ENCODE assay signal across 14 cellular contexts in the genomic region with DNA sequence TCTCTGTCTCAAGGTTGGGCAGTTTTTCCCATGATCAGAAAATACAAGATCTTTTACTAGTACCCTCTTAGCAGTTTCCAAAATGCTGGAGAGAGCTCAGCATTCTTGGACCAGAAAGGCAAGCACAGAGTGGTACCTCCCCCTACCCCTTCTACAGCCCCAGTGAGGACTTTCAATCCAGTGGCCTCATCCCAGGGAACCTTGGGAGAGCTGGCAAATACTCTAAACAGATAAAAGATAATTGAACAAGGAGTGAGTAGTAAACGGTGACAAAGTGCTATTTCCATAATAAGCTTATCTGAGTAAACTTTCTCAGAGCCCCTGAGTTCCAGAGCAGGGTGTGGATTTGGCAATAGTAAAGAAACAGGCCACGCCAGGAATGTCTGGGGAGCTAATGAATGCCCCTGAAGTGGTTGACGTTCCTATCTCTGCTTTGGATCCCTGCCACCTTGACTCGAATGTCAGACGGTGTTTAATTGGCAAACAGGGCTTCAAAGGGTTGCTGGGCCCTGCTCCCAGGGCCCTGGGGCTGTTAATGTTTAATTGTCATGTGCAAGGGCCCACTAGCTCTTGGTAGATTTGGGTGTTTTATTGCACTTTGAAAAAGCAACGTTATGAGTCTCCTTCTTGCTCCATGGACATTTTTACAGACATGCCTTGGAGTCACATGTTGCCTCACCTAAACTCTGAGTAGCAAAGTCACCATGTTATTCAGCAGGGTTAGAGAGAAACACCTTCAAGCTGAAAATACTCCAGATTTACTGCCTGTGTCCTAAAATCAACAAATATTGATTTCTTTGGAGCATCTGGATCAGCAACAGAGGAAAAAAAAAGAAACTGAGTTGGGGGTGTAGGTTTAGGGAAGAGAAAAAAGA.
DNase-seq lines count a peak whose midpoint lies in the region; ATAC-seq and TF ChIP-seq lines count a peak whose summit lies in the region.
"Had no signal": no experiment of that assay in that cellular context is flagged by ENCODE, and none has a peak within 500 bp of the region (broad histone marks: within the 10 kb centered on the region; RNA-seq: fewer than 3 reads in every experiment).

No MANE protein-coding gene starts in this region.

- no peak overlapping the region for H3K4me3 ChIP-seq in RWPE2 (ENCODE audit: severe bottlenecking)
- H3K4me3 ChIP-seq: ascending aorta, K562, thoracic aorta had no signal

- no peaks in the 10 kb centered on the region for H3K9me3 ChIP-seq in RWPE2 (ENCODE audit: severe bottlenecking)
- H3K9me3 ChIP-seq: ascending aorta, thoracic aorta had no signal

- ATAC-seq in RWPE2 (ENCODE audit: low read depth): peak; percentile 45; the same call in 2 of the 3 replicates
- ATAC-seq: K562 had no signal

- peak; percentile 0 for DNase-seq in NCI-H1092 treated with DMSO at 0.1 percent for 48 hours (lab: John Stamatoyannopoulos, UW)
- no peak for DNase-seq in NCI-H1092 (lab: John Stamatoyannopoulos, UW)
- DNase-seq in RWPE2 (ENCODE audit: low spot score): no peak
- DNase-seq in islet precursor cell: peak; percentile 95
- DNase-seq in renal cortical epithelial cell (ENCODE audit: low read depth): peak; percentile 42
- no peak for DNase-seq in T-helper 2 cell
- no peak for DNase-seq in NCI-H1436 (lab: John Stamatoyannopoulos, UW)
- DNase-seq in activated effector memory CD4-positive, alpha-beta T cell treated with anti-CD3 and anti-CD28 coated beads, Interleukin-2, amount 50 U/mL, for 16 hours: no peak
- DNase-seq: kidney; NCI-H2081 treated with DMSO at 0.1 percent for 48 hours; stimulated activated CD4-positive, alpha-beta T cell treated with anti-CD3 and anti-CD28 coated beads, Interleukin-12 subunit alpha, Interleukin-12 subunit beta, amount 100 ng/mL, for 4 hours had no signal

- no peaks in the 10 kb centered on the region for H3K27me3 ChIP-seq in RWPE2 (ENCODE audit: insufficient read depth, poor library complexity, severe bottlenecking)
- H3K27me3 ChIP-seq: ascending aorta had no signal

- no peak for TF ChIP-seq CTCF in RWPE2 (IDR thresholded peaks at IDR 0.05; ENCODE audit: poor library complexity, severe bottlenecking)

- H3K4me1 ChIP-seq in RWPE2 (ENCODE audit: insufficient read depth, poor library complexity, severe bottlenecking): no peaks in the 10 kb centered on the region
- H3K4me1 ChIP-seq: ascending aorta had no signal

- H3K36me3 ChIP-seq in RWPE2 (ENCODE audit: low read depth): no peaks in the 10 kb centered on the region
- H3K36me3 ChIP-seq: ascending aorta, thoracic aorta had no signal

- no peak overlapping the region for H3K27ac ChIP-seq in RWPE2 (ENCODE audit: poor library complexity, severe bottlenecking)
- H3K27ac ChIP-seq: ascending aorta, thoracic aorta had no signal

Comparison
In these comparisons a context has a peak if more than half of its experiments do, and no peak if none do; other contexts are left out.
1. DNase-seq: peak in NCI-H1092 treated with DMSO at 0.1 percent for 48 hours (single experiment), islet precursor cell (single experiment) and renal cortical epithelial cell (single experiment); none in NCI-H1092 (single experiment), RWPE2 (single experiment), T-helper 2 cell (0 of 5), NCI-H1436 (single experiment) and activated effector memory CD4-positive, alpha-beta T cell treated with anti-CD3 and anti-CD28 coated beads, Interleukin-2, amount 50 U/mL, for 16 hours (single experiment).